In genomic region chr17:46290906-46291546, GRCh38 we compare ENCODE assay signal across 8 cellular contexts. TPM values are rescaled to one million over a fixed set of nuclear protein-coding genes. Genes with fewer than 3 reads are reported as not detected.
DNase-seq lines count a peak whose midpoint lies in the region; ATAC-seq and TF ChIP-seq lines count a peak whose summit lies in the region.
"Not testable (repeated sequence)": the region's sequence is repeated elsewhere in the genome, so short reads cannot be mapped to it uniquely, and the experiment has no call there.

No MANE protein-coding gene starts in this region.

- peak; percentile 91 for DNase-seq in OCI-M1 (lab: John Stamatoyannopoulos, UW)
- DNase-seq in activated naive CD4-positive, alpha-beta T cell treated with anti-CD3 and anti-CD28 coated beads, Interleukin-2, amount 50 U/mL, for 72 hours (ENCODE audit: low spot score in 2 of 2) = peak in 1 of 2 donors; percentile 31
- DNase-seq in right lobe of liver, aorta: not testable (repeated sequence)

- H3K4me3 ChIP-seq in right lobe of liver; aorta (ENCODE audit: low read length in 2 of 2): not testable (repeated sequence)

- intact Hi-C loops in right lobe of liver (cut with DNase I); aorta (cut with DNase I): not testable (repeated sequence)

- not testable (repeated sequence) for H3K27ac ChIP-seq in right lobe of liver; aorta (ENCODE audit: low read depth in 1 of 2, low read length in 2 of 2)

- not testable (repeated sequence) for H3K9me3 ChIP-seq in right lobe of liver; aorta (ENCODE audit: control insufficient read depth, low read length)

- H3K4me1 ChIP-seq in right lobe of liver; aorta (ENCODE audit: control insufficient read depth in 1 of 2, insufficient read depth in 2 of 2, low read length in 2 of 2): not testable (repeated sequence)

- not testable (repeated sequence) for H3K9me3 Mint-ChIP-seq in activated naive CD4-positive, alpha-beta T cell treated with anti-CD3 and anti-CD28 coated beads, Interleukin-2, amount 50 U/mL, for 72 hours

- TF ChIP-seq CTCF in right lobe of liver (IDR thresholded peaks at IDR 0.05) = not testable (repeated sequence)

- ATAC-seq in GM18499 (IDR thresholded peaks at IDR 0.05; ENCODE audit: insufficient read depth, unreplicated experiment) = peak; percentile 79
- peak; percentile 90 for ATAC-seq in GM19467 (IDR thresholded peaks at IDR 0.05; ENCODE audit: unreplicated experiment)
- ATAC-seq in HG02798 (IDR thresholded peaks at IDR 0.05; ENCODE audit: poor library complexity, unreplicated experiment) = peak; percentile 92
- ATAC-seq in HG03469 (IDR thresholded peaks at IDR 0.05; ENCODE audit: unreplicated experiment) = peak; percentile 67
- ATAC-seq in activated naive CD4-positive, alpha-beta T cell treated with anti-CD3 and anti-CD28 coated beads, Interleukin-2, amount 50 U/mL, for 72 hours = peak; percentile 38 to 66
- peak; percentile 32 to 78 (median 50) for ATAC-seq in right lobe of liver
- peak; percentile 57 for ATAC-seq in aorta (ENCODE audit: low FRiP score)

- H3K27me3 ChIP-seq in right lobe of liver; aorta (ENCODE audit: control insufficient read depth in 1 of 2, insufficient read depth in 2 of 2, low read length in 1 of 2): not testable (repeated sequence)

- 59% methylated on average over 4 of the region's 4 CpGs for WGBS in right lobe of liver (ENCODE audit: insufficient coverage, low coverage, low lambda C conversion rate, missing lambda C conversion rate)
- WGBS in aorta, 2 donors = 87 to 88% methylated on average over 4 of the region's 4 CpGs

- not testable (repeated sequence) for H3K36me3 ChIP-seq in right lobe of liver; aorta (ENCODE audit: control insufficient read depth in 1 of 2, insufficient read depth in 2 of 2, low read length in 1 of 2)

- peak overlapping the region in 1 of 2 donors; percentile 40 for H3K27ac Mint-ChIP-seq in activated naive CD4-positive, alpha-beta T cell treated with anti-CD3 and anti-CD28 coated beads, Interleukin-2, amount 50 U/mL, for 72 hours

- not testable (repeated sequence) for H3K36me3 Mint-ChIP-seq in activated naive CD4-positive, alpha-beta T cell treated with anti-CD3 and anti-CD28 coated beads, Interleukin-2, amount 50 U/mL, for 72 hours

- not testable (repeated sequence) for TF ChIP-seq POLR2A in right lobe of liver (IDR thresholded peaks at IDR 0.05)

RNA-seq across cellular contexts. Expression of gene LRRC37A, which starts 3.9 kb away (rescaled TPM):
- 1 to 10 TPM; 2.3 to 3.6 TPM for total RNA-seq in activated naive CD4-positive, alpha-beta T cell treated with anti-CD3 and anti-CD28 coated beads, Interleukin-2, amount 50 U/mL, for 72 hours
- total RNA-seq in right lobe of liver = under 1 TPM; 0.44 to 0.95 (median 0.63) TPM
- 1 to 10 TPM; 5.1 to 7.7 TPM for total RNA-seq in aorta
- polyA plus RNA-seq in aorta = 1 to 10 TPM; 1.0 to 1.7 TPM
